Comparison of ENCODE assay signal across 11 cellular contexts in the genomic region with DNA sequence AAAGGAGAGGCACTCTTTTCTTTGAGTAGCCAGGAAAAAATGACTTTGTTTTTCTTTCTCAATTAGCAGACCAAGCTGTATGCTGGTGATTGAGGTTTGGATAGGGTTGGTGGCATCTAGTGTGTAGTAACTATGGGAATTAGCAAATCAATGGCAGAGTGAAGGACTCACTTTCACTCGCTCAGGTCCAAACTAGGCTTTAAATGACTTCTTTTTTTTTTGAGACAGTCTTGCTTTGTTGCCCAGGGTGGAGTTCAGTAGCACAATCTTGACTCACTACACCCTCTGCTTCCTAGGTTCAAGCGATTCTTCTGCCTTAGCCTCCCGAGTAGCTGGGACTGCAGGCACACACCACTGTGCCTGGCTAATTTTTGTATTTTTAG. TPM values are rescaled to one million over a fixed set of nuclear protein-coding genes. Genes with fewer than 3 reads are reported as not detected.
DNase-seq lines count a peak whose midpoint lies in the region; ATAC-seq and TF ChIP-seq lines count a peak whose summit lies in the region.
"Had no signal": no experiment of that assay in that cellular context is flagged by ENCODE, and none has a peak within 500 bp of the region (broad histone marks: within the 10 kb centered on the region; RNA-seq: fewer than 3 reads in every experiment).

No MANE protein-coding gene starts in this region.

- H4K20me1 ChIP-seq in IMR-90 (ENCODE audit: insufficient read depth, low read length) (peaks cover 3% of the 10 kb centered on the region), Karpas-422 (ENCODE audit: insufficient read depth, low read depth, low read length) (no peaks in the 10 kb centered on the region)

- H2BK20ac ChIP-seq in IMR-90 (ENCODE audit: low read depth, low read length) = no peak overlapping the region

- CTCF ChIA-PET in CD8-positive, alpha-beta memory T cell (lab: Charles Lee) = no interaction called here
- CTCF ChIA-PET in IMR-90 (lab: Yijun Ruan, JAX) = no interaction called here

- no peaks in the 10 kb centered on the region for H3K4me1 ChIP-seq in CD8-positive, alpha-beta memory T cell (ENCODE audit: insufficient read depth, low read length)
- H3K4me1 ChIP-seq in IMR-90 (ENCODE audit: control insufficient read depth, insufficient read depth, low read length) (no peaks in the 10 kb centered on the region), Karpas-422 (ENCODE audit: low read length) (peaks cover 8% of the 10 kb centered on the region), prostate gland (replicated peaks) (no peaks in the 10 kb centered on the region)
- H3K4me1 ChIP-seq: Caco-2, right atrium auricular region had no signal

- intact Hi-C loops in IMR-90 (cut with micrococcal nuclease) (no loop called here), prostate gland (cut with DNase I) (no loop called here)

- no peak for TF ChIP-seq CTCF in IMR-90 (conservative IDR thresholded peaks at IDR 0.05; ENCODE audit: low read depth, low read length)
- TF ChIP-seq CTCF in chondrocyte (IDR thresholded peaks at IDR 0.05) = no peak
- no peak for TF ChIP-seq CTCF in prostate gland (IDR thresholded peaks at IDR 0.05)

- peaks cover 16 to 42% of the 10 kb centered on the region in 2 experiments for H3K79me1 ChIP-seq in IMR-90 (ENCODE audit: low read depth in 1 of 2, low read length in 2 of 2)

- H2BK15ac ChIP-seq in IMR-90 (ENCODE audit: low read depth, low read length) = no peak overlapping the region

- H3K27ac ChIP-seq in CD8-positive, alpha-beta memory T cell (ENCODE audit: low read depth, low read length) = no peak overlapping the region
- H3K27ac ChIP-seq in IMR-90 (ENCODE audit: insufficient read depth, low read length) (no peak overlapping the region), Karpas-422 (ENCODE audit: low read length) (no peak overlapping the region), prostate gland (no peak overlapping the region)
- H3K27ac ChIP-seq: right atrium auricular region had no signal

- H3K36me3 ChIP-seq in CD8-positive, alpha-beta memory T cell (ENCODE audit: insufficient read depth, low read length) = peaks cover 3% of the 10 kb centered on the region
- H3K36me3 ChIP-seq in IMR-90 (ENCODE audit: control insufficient read depth, insufficient read depth, low read length) (peaks cover 14% of the 10 kb centered on the region), Karpas-422 (ENCODE audit: insufficient read depth, low read length) (no peaks in the 10 kb centered on the region; the same call in 1 of the 2 replicates), prostate gland (no peaks in the 10 kb centered on the region)

- peaks cover 4% of the 10 kb centered on the region; the same call in 1 of the 2 replicates for H3K9me1 ChIP-seq in IMR-90 (ENCODE audit: insufficient read depth, low read length)

- dilution Hi-C loops in IMR-90 (cut with HindIII; ENCODE audit: low sequenced_read_pairs, unreplicated experiment) = no loop called here

- peaks cover 0 to 8% (median 0%) of the 10 kb centered on the region in 5 donors for H3K9me3 Mint-ChIP-seq in CD8-positive, alpha-beta memory T cell
- H3K9me3 Mint-ChIP-seq in chondrocyte (ENCODE audit: low read depth) = peaks cover 12% of the 10 kb centered on the region

- H4K5ac ChIP-seq in IMR-90 (ENCODE audit: low read depth, low read length) = no peak overlapping the region

- no peak overlapping the region for H2AK9ac ChIP-seq in IMR-90 (replicated peaks; ENCODE audit: low read depth, low read length, poor library complexity)

- no peak overlapping the region for H3K4me2 ChIP-seq in IMR-90 (ENCODE audit: low read depth, low read length)
- no peak overlapping the region for H3K4me2 ChIP-seq in Karpas-422 (ENCODE audit: low read depth, low read length, poor library complexity, severe bottlenecking)

- no peak overlapping the region for H3K56ac ChIP-seq in IMR-90 (ENCODE audit: extremely low read depth, insufficient read depth, low read length)

- no peak for DNase-seq in CD8-positive, alpha-beta memory T cell
- DNase-seq in IMR-90 = no peak
- DNase-seq in chondrocyte (ENCODE audit: low spot score) = no peak
- DNase-seq in Karpas-422 = no peak
- DNase-seq in prostate gland (ENCODE audit: low spot score) = no peak
- no peak for DNase-seq in erythroblast (lab: John Stamatoyannopoulos, UW)
- no peak for DNase-seq in NCI-H69 (lab: John Stamatoyannopoulos, UW)
- DNase-seq: Caco-2 had no signal

- in situ Hi-C loops in IMR-90 (cut with MboI; ENCODE audit: low sequenced_read_pairs) = no loop called here

- no peak overlapping the region for H3K4me3 ChIP-seq in CD8-positive, alpha-beta memory T cell (ENCODE audit: low read length)
- H3K4me3 ChIP-seq in IMR-90 (ENCODE audit: insufficient read depth, low read depth, low read length) = no peak overlapping the region
- no peak overlapping the region for H3K4me3 ChIP-seq in Karpas-422 (ENCODE audit: low read length)
- H3K4me3 ChIP-seq in prostate gland = no peak overlapping the region
- H3K4me3 ChIP-seq: MG63, right atrium auricular region had no signal

- no peak overlapping the region for H2BK120ac ChIP-seq in IMR-90 (ENCODE audit: low read depth, low read length)

- TF ChIP-seq POLR2A in IMR-90 (IDR thresholded peaks at IDR 0.05; ENCODE audit: low read depth, low read length) = no peak
- no peak for TF ChIP-seq POLR2A in prostate gland (IDR thresholded peaks at IDR 0.05)
- TF ChIP-seq POLR2A in erythroblast (IDR thresholded peaks at IDR 0.05; ENCODE audit: low read length) = no peak

- H4K91ac ChIP-seq in IMR-90 (ENCODE audit: insufficient read depth, low read depth, low read length) = no peak overlapping the region

- H3K4me1 Mint-ChIP-seq in CD8-positive, alpha-beta memory T cell = peaks cover 21 to 39% (median 29%) of the 10 kb centered on the region in 3 donors
- peaks cover 11% of the 10 kb centered on the region for H3K4me1 Mint-ChIP-seq in chondrocyte (ENCODE audit: low read depth)

- POLR2A ChIA-PET in CD8-positive, alpha-beta memory T cell (lab: Charles Lee) = no interaction called here
- POLR2A ChIA-PET in IMR-90 (lab: Charles Lee; ENCODE audit: unreplicated experiment) = no interaction called here

- H3K9ac ChIP-seq in IMR-90 (ENCODE audit: low read depth, low read length) (no peak overlapping the region), Karpas-422 (ENCODE audit: low read length) (no peak overlapping the region)

- 0 out of 2 replicates have a peak overlapping the region, but pooled peaks have one; percentile 12 for H3K14ac ChIP-seq in IMR-90 (replicated peaks; ENCODE audit: low read depth, low read length)

- peak overlapping the region in 2 of 7 donors; percentile 39 to 51 for H3K4me3 Mint-ChIP-seq in CD8-positive, alpha-beta memory T cell
- no peak overlapping the region for H3K4me3 Mint-ChIP-seq in chondrocyte (ENCODE audit: unreplicated experiment)

- no peak overlapping the region for H3K23ac ChIP-seq in IMR-90 (ENCODE audit: low read depth, low read length)

- no peaks in the 10 kb centered on the region for H3K9me2 ChIP-seq in Karpas-422 (replicated peaks; ENCODE audit: insufficient read depth, low read length)

- peak overlapping the region; percentile 3; the same call in 1 of the 2 replicates for H2AK5ac ChIP-seq in IMR-90 (ENCODE audit: low read depth, low read length)

- H3K36me3 Mint-ChIP-seq in CD8-positive, alpha-beta memory T cell = peaks cover 6 to 34% (median 25%) of the 10 kb centered on the region in 3 donors
- peaks cover 12% of the 10 kb centered on the region for H3K36me3 Mint-ChIP-seq in chondrocyte (ENCODE audit: low read depth)

- H3K4ac ChIP-seq in IMR-90 (ENCODE audit: low read depth, low read length) = 0 out of 2 replicates have a peak overlapping the region, but pooled peaks have one; percentile 10

- H4K8ac ChIP-seq in IMR-90 (ENCODE audit: low read depth in 2 of 2, low read length in 2 of 2) = 0 out of 4 replicates have a peak overlapping the region, but pooled peaks of 1 of the 2 experiments have one; percentile 10

- H3K9me3 ChIP-seq in CD8-positive, alpha-beta memory T cell (ENCODE audit: low read length) = no peaks in the 10 kb centered on the region
- H3K9me3 ChIP-seq in IMR-90 (ENCODE audit: control insufficient read depth, insufficient read depth, low read length) (no peaks in the 10 kb centered on the region), Karpas-422 (ENCODE audit: low read length) (no peaks in the 10 kb centered on the region), prostate gland (no peaks in the 10 kb centered on the region)
- H3K9me3 ChIP-seq: Caco-2, right atrium auricular region had no signal

- ATAC-seq in GM21515 (IDR thresholded peaks at IDR 0.05; ENCODE audit: unreplicated experiment) = peak; percentile 15
- ATAC-seq in IMR-90 (ENCODE audit: low read depth) = no peak; the same call in 1 of the 2 replicates

- H3K27me3 ChIP-seq in CD8-positive, alpha-beta memory T cell (ENCODE audit: insufficient read depth, low read length, poor library complexity, severe bottlenecking) = no peaks in the 10 kb centered on the region
- H3K27me3 ChIP-seq in IMR-90 (ENCODE audit: control insufficient read depth, insufficient read depth, low read length) = no peaks in the 10 kb centered on the region
- H3K27me3 ChIP-seq in Karpas-422 (ENCODE audit: low read length) = no peaks in the 10 kb centered on the region
- H3K27me3 ChIP-seq in prostate gland (replicated peaks; ENCODE audit: insufficient read depth) = no peaks in the 10 kb centered on the region
- H3K27me3 ChIP-seq: MG63, right atrium auricular region had no signal

- H3K79me2 ChIP-seq in Karpas-422 (ENCODE audit: low read length) = no peaks in the 10 kb centered on the region

- no peak overlapping the region for H3K18ac ChIP-seq in IMR-90 (ENCODE audit: low read depth, low read length)

- no peak overlapping the region for H2BK5ac ChIP-seq in IMR-90 (ENCODE audit: low read depth, low read length, poor library complexity, severe bottlenecking)

- H3K27me3 Mint-ChIP-seq in CD8-positive, alpha-beta memory T cell = no peaks in the 10 kb centered on the region
- no peaks in the 10 kb centered on the region for H3K27me3 Mint-ChIP-seq in chondrocyte (ENCODE audit: low read depth)

- BruUV-seq in IMR-90 (replicated peaks; lab: Mats Ljungman, UMichigan) = no TSS peak

- H2AFZ ChIP-seq in IMR-90 (replicated peaks; ENCODE audit: low read length, poor library complexity) (no peak overlapping the region), Karpas-422 (ENCODE audit: low read length) (no peak overlapping the region)

- WGBS in IMR-90 (ENCODE audit: extremely low coverage in 2 of 2, insufficient read length in 1 of 2), 2 experiments = 100% methylated on average over 1 of the region's 3 CpGs; no CpG with 5 or more reads in 1 of the 2 experiments
- 97% methylated on average over 3 of the region's 3 CpGs for WGBS in prostate gland

- H3K27ac Mint-ChIP-seq in CD8-positive, alpha-beta memory T cell = peak overlapping the region in 5 of 8 donors; percentile 2 to 77 (median 48)
- peak overlapping the region; percentile 67 for H3K27ac Mint-ChIP-seq in chondrocyte (ENCODE audit: unreplicated experiment)

- TF ChIP-seq RAD21 in IMR-90 (IDR thresholded peaks at IDR 0.05; ENCODE audit: low read length) = no peak

RNA-seq across cellular contexts. Expression of gene PRKCI, which starts 35.9 kb away (rescaled TPM):
- total RNA-seq in CD8-positive, alpha-beta memory T cell = 10 to 100 TPM; 19.9 to 21.7 TPM
- 14.9 TPM for polyA plus RNA-seq in CD8-positive, alpha-beta memory T cell
- total RNA-seq in IMR-90 (2012; rRNA removed) (53.4 and 84.2 TPM in 2 replicates), chondrocyte (36.7 to 59.8 TPM (median 55.4 TPM) in 3 replicates), prostate gland (10 to 100 TPM; 44.6 to 74.4 TPM)
- polyA plus RNA-seq in IMR-90 (2012; rRNA removed) = 21.0 and 28.7 TPM in 2 replicates
- polyA plus RNA-seq in IMR-90 (2012; cell fraction: cytosol; rRNA removed) = 4.9 and 6.5 TPM in 2 replicates
- polyA plus RNA-seq in IMR-90 (2012; cell fraction: nucleus; rRNA removed; ENCODE audit: low replicate concordance) = 6.0 and 33.5 TPM in 2 replicates
- 8.7 and 38.2 TPM in 2 replicates for total RNA-seq in Karpas-422 (2014; rRNA removed; shearing (Covaris generic); ENCODE audit: low replicate concordance)
